25 cellular contexts compared by ENCODE assay signal in genomic region chr14:87461704-87462103, GRCh38.
DNase-seq lines count a peak whose midpoint lies in the region; ATAC-seq and TF ChIP-seq lines count a peak whose summit lies in the region.
"Had no signal": no experiment of that assay in that cellular context is flagged by ENCODE, and none has a peak within 500 bp of the region (broad histone marks: within the 10 kb centered on the region; RNA-seq: fewer than 3 reads in every experiment).

No MANE protein-coding gene starts in this region.

- no peaks in the 10 kb centered on the region for H3K79me2 ChIP-seq in neural progenitor cell (ENCODE audit: low read depth)

- H3K4me3 Mint-ChIP-seq in neural progenitor cell, result no peak overlapping the region
- H3K4me3 Mint-ChIP-seq: activated CD4-positive, alpha-beta T cell treated with anti-CD3 and anti-CD28 coated beads, Interleukin-2, amount 10 ng/mL, durations not matched to agents 7 days and 5 days; activated T-cell treated with anti-CD3 and anti-CD28 coated beads, Interleukin-2, amount 50 U/mL, for 4 hours; CD4-positive, CD25-positive, alpha-beta regulatory T cell; central memory CD8-positive, alpha-beta T cell; H9; IgD-negative memory B cell; naive B cell had no signal

- H3K36me3 Mint-ChIP-seq in neural progenitor cell, result no peaks in the 10 kb centered on the region
- H3K36me3 Mint-ChIP-seq: CD4-positive, CD25-positive, alpha-beta regulatory T cell; IgD-negative memory B cell; naive B cell had no signal

- peaks cover 7% of the 10 kb centered on the region for H3K9me3 Mint-ChIP-seq in neural progenitor cell
- H3K9me3 Mint-ChIP-seq: H9 had no signal

- peaks cover 7% of the 10 kb centered on the region for H3K4me1 ChIP-seq in neural progenitor cell
- H3K4me1 ChIP-seq: gastrocnemius medialis, testis had no signal

- no peak for TF ChIP-seq CTCF in choroid plexus epithelial cell (conservative IDR thresholded peaks at IDR 0.05; ENCODE audit: low read depth, low read length)
- TF ChIP-seq CTCF in neural progenitor cell (IDR thresholded peaks at IDR 0.05), result no peak

- no peak overlapping the region for H3K27ac ChIP-seq in neural progenitor cell
- H3K27ac ChIP-seq: gastrocnemius medialis, testis, VCaP had no signal

- DNase-seq in NCI-H2107 treated with DMSO at 0.1 percent for 48 hours (lab: John Stamatoyannopoulos, UW; ENCODE audit: unreplicated experiment) (peak; percentile 79), NCI-H2107 (lab: John Stamatoyannopoulos, UW) (no peak), NCI-H1417 (lab: John Stamatoyannopoulos, UW) (peak; percentile 46 to 90 (median 48)), choroid plexus epithelial cell (ENCODE audit: low read depth) (peak; percentile 1), neural progenitor cell (ENCODE audit: low spot score) (peak; percentile 66), NCI-H187 treated with DMSO at 0.1 percent for 48 hours (lab: John Stamatoyannopoulos, UW) (no peak), erythroblast (lab: John Stamatoyannopoulos, UW) (no peak)
- DNase-seq: activated CD4-positive, alpha-beta T cell treated with anti-CD3 and anti-CD28 coated beads, Interleukin-2, amount 10 ng/mL, durations not matched to agents 7 days and 5 days; activated gamma-delta T cell treated with Interleukin-2 at 50 U/mL for 16 hours; activated T-cell treated with anti-CD3 and anti-CD28 coated beads, Interleukin-2, amount 50 U/mL, for 4 hours; CD4-positive, CD25-positive, alpha-beta regulatory T cell; dermis blood vessel endothelial cell; gastrocnemius medialis; H9; naive B cell; NCI-H1092; PC-3; stimulated activated naive CD4-positive, alpha-beta T cell treated with Interleukin-2 at 50 U/mL for 16 hours; testis had no signal

- H3K36me3 ChIP-seq in neural progenitor cell, result no peaks in the 10 kb centered on the region
- H3K36me3 ChIP-seq: gastrocnemius medialis had no signal

- peak overlapping the region; percentile 30 for H2AFZ ChIP-seq in neural progenitor cell (replicated peaks)

- H3K27ac Mint-ChIP-seq in neural progenitor cell, result peak overlapping the region; percentile 39
- H3K27ac Mint-ChIP-seq: activated CD4-positive, alpha-beta T cell treated with anti-CD3 and anti-CD28 coated beads, Interleukin-2, amount 10 ng/mL, durations not matched to agents 7 days and 5 days; CD4-positive, CD25-positive, alpha-beta regulatory T cell; H9; naive B cell had no signal

- no peak for ATAC-seq in GM21529 (IDR thresholded peaks at IDR 0.05; ENCODE audit: unreplicated experiment)
- ATAC-seq: activated T-cell treated with anti-CD3 and anti-CD28 coated beads, Interleukin-2, amount 50 U/mL, for 4 hours; gastrocnemius medialis; left lobe of liver; PC-3; Right ventricle myocardium inferior had no signal

- H3K4me2 ChIP-seq in neural progenitor cell, result no peak overlapping the region

- H4K20me1 ChIP-seq in neural progenitor cell (ENCODE audit: low read depth), result no peaks in the 10 kb centered on the region

- H3K27me3 ChIP-seq in neural progenitor cell, result no peaks in the 10 kb centered on the region
- H3K27me3 ChIP-seq: gastrocnemius medialis, testis had no signal

- H3K4me1 Mint-ChIP-seq in neural progenitor cell, result peaks cover 9% of the 10 kb centered on the region
- H3K4me1 Mint-ChIP-seq: activated CD4-positive, alpha-beta T cell treated with anti-CD3 and anti-CD28 coated beads, Interleukin-2, amount 10 ng/mL, durations not matched to agents 7 days and 5 days; CD4-positive, CD25-positive, alpha-beta regulatory T cell; central memory CD8-positive, alpha-beta T cell; IgD-negative memory B cell; naive B cell had no signal

- no peak for TF ChIP-seq POLR2A in erythroblast (IDR thresholded peaks at IDR 0.05; ENCODE audit: low read length)

- no peak overlapping the region for H3K4me3 ChIP-seq in choroid plexus epithelial cell (ENCODE audit: low read depth, low read length)
- H3K4me3 ChIP-seq in neural progenitor cell, result no peak overlapping the region
- H3K4me3 ChIP-seq: gastrocnemius medialis, testis had no signal

- H3K27me3 Mint-ChIP-seq in neural progenitor cell (ENCODE audit: insufficient read depth, low read depth), result peaks cover 5% of the 10 kb centered on the region
- H3K27me3 Mint-ChIP-seq: activated CD4-positive, alpha-beta T cell treated with anti-CD3 and anti-CD28 coated beads, Interleukin-2, amount 10 ng/mL, durations not matched to agents 7 days and 5 days; CD4-positive, CD25-positive, alpha-beta regulatory T cell; central memory CD8-positive, alpha-beta T cell; IgD-negative memory B cell; naive B cell had no signal

- no peaks in the 10 kb centered on the region for H3K9me3 ChIP-seq in neural progenitor cell (ENCODE audit: low read depth)
- H3K9me3 ChIP-seq: gastrocnemius medialis, testis had no signal

- no peaks in the 10 kb centered on the region for H3F3A ChIP-seq in neural progenitor cell (ENCODE audit: low read depth)

- H3K9ac ChIP-seq in neural progenitor cell, result no peak overlapping the region

Comparison
In these comparisons a context has a peak if more than half of its experiments do, and no peak if none do; other contexts are left out.
1. DNase-seq: peak in NCI-H2107 treated with DMSO at 0.1 percent for 48 hours (single experiment), NCI-H1417 (3 of 3), choroid plexus epithelial cell (single experiment) and neural progenitor cell (single experiment); none in NCI-H2107 (single experiment), NCI-H187 treated with DMSO at 0.1 percent for 48 hours (single experiment) and erythroblast (0 of 2).